8 cellular contexts compared by ENCODE assay signal in genomic region chr5:107670028-107670926, GRCh38. TPM values are rescaled to one million over a fixed set of nuclear protein-coding genes. Genes with fewer than 3 reads are reported as not detected.
DNase-seq lines count a peak whose midpoint lies in the region; TF ChIP-seq lines count a peak whose summit lies in the region.

No MANE protein-coding gene starts in this region.

- peak overlapping the region; percentile 55 for H2BK15ac ChIP-seq in neuronal stem cell (ENCODE audit: low read length)

- H3K27me3 ChIP-seq in neuronal stem cell (ENCODE audit: control insufficient read depth in 3 of 3, insufficient read depth in 3 of 3, low read depth in 1 of 3, low read length in 3 of 3): no peaks in the 10 kb centered on the region

- H4K91ac ChIP-seq in neuronal stem cell (ENCODE audit: low read depth, low read length, poor library complexity): peak overlapping the region; percentile 44

- peaks cover under 1 to 14% of the 10 kb centered on the region in 2 donors for H3K4me1 ChIP-seq in neuronal stem cell (ENCODE audit: control insufficient read depth in 2 of 2, insufficient read depth in 1 of 2, low read depth in 1 of 2, low read length in 2 of 2)

- H3K4ac ChIP-seq in neuronal stem cell (ENCODE audit: low read length): no peak overlapping the region

- H2AFZ ChIP-seq in neuronal stem cell (ENCODE audit: low read length): peak overlapping the region; percentile 87

- DNase-seq in SHP77 (lab: John Stamatoyannopoulos, UW) (peak; percentile 33 to 66), SHP77 treated with DMSO at 0.1 percent for 48 hours (lab: John Stamatoyannopoulos, UW) (no peak), HT1080 (ENCODE audit: low read depth) (peak; percentile 6), fibroblast of pulmonary artery (ENCODE audit: low read depth) (peak; percentile 34), neuronal stem cell (ENCODE audit: low spot score) (no peak), NOMO-1 treated with dmso at 0.1 percent for 144 hours (lab: John Stamatoyannopoulos, UW; ENCODE audit: unreplicated experiment) (no peak), mucosa of gallbladder (ENCODE audit: low spot score) (no peak)

- peak overlapping the region; percentile 68 for H3K4me3 ChIP-seq in WI38 (ENCODE audit: low read depth, low read length)
- H3K4me3 ChIP-seq in fibroblast of pulmonary artery (replicated peaks; ENCODE audit: low read depth, low read length): peak overlapping the region; percentile 87
- H3K4me3 ChIP-seq in neuronal stem cell (ENCODE audit: low read length in 2 of 2): peak overlapping the region; percentile 89 to 95

- H2BK5ac ChIP-seq in neuronal stem cell (ENCODE audit: low read length): peak overlapping the region; percentile 100

- whole genome bisulfite sequencing in neuronal stem cell (ENCODE audit: extremely low coverage in 2 of 2, insufficient read length in 2 of 2, insufficient replicate concordance in 1 of 2), 2 donors: no CpG with 5 or more reads among the region's 79 CpGs

- peak overlapping the region; percentile 30 for H3K4me2 ChIP-seq in neuronal stem cell (ENCODE audit: insufficient read depth, low read length, poor library complexity, severe bottlenecking)

- no peaks in the 10 kb centered on the region for H3K9me3 ChIP-seq in neuronal stem cell (replicated peaks in 1 of 2; ENCODE audit: control insufficient read depth in 2 of 2, insufficient read depth in 1 of 2, low read depth in 1 of 2, low read length in 2 of 2)

- no peak for TF ChIP-seq CTCF in WI38 (IDR thresholded peaks at IDR 0.05; ENCODE audit: low read depth, low read length)
- TF ChIP-seq CTCF in fibroblast of pulmonary artery (IDR thresholded peaks at IDR 0.05; ENCODE audit: low read length, missing control alignments): no peak

- no peaks in the 10 kb centered on the region for H3K79me1 ChIP-seq in neuronal stem cell (ENCODE audit: low read depth, low read length)

- H4K8ac ChIP-seq in neuronal stem cell (ENCODE audit: low read depth, low read length): no peak overlapping the region

- H2AK5ac ChIP-seq in neuronal stem cell (ENCODE audit: low read depth, low read length): peak overlapping the region; percentile 90

- H3K27ac ChIP-seq in neuronal stem cell (replicated peaks; ENCODE audit: low read length): peak overlapping the region; percentile 97

- H3K18ac ChIP-seq in neuronal stem cell (ENCODE audit: low read length): peak overlapping the region; percentile 99

- peak overlapping the region; percentile 82 for H3K23ac ChIP-seq in neuronal stem cell (ENCODE audit: low read depth, low read length, poor library complexity)

- peak overlapping the region; percentile 92 for H2BK120ac ChIP-seq in neuronal stem cell (ENCODE audit: low read depth, low read length)

- no peak overlapping the region for H2BK12ac ChIP-seq in neuronal stem cell (ENCODE audit: low read length)

- H3K36me3 ChIP-seq in neuronal stem cell (replicated peaks in 1 of 2; ENCODE audit: control insufficient read depth in 2 of 2, insufficient read depth in 2 of 2, low read length in 2 of 2): peaks cover 0 to 19% of the 10 kb centered on the region in 2 donors

- H3K14ac ChIP-seq in neuronal stem cell (ENCODE audit: low read length): peak overlapping the region; percentile 63

- H3K9ac ChIP-seq in neuronal stem cell (ENCODE audit: low read depth, low read length, poor library complexity): peak overlapping the region; percentile 96

RNA-seq across cellular contexts. Expression of gene EFNA5, which starts 0.5 kb away (rescaled TPM):
- 4.0 and 4.1 TPM in 2 replicates for total RNA-seq in HT1080 (2014; rRNA removed; shearing (Covaris generic))
- polyA plus RNA-seq in HT1080 (2015; cell fraction: cytosol; rRNA removed): 5.7 and 6.5 TPM in 2 replicates
- 13.7 and 15.3 TPM in 2 replicates for polyA plus RNA-seq in HT1080 (2015; cell fraction: nucleus; rRNA removed)
- 128 TPM for polyA plus RNA-seq in neuronal stem cell (2013, experiment 1 of 2)
- polyA plus RNA-seq in neuronal stem cell (2013, experiment 2 of 2): 138 TPM
- total RNA-seq in mucosa of gallbladder: 27.9 TPM

Comparison
In these comparisons a context has a peak if more than half of its experiments do, and no peak if none do; other contexts are left out.
1. DNase-seq: peak in SHP77 (2 of 2), HT1080 (single experiment) and fibroblast of pulmonary artery (single experiment); none in SHP77 treated with DMSO at 0.1 percent for 48 hours (single experiment), neuronal stem cell (single experiment), NOMO-1 treated with dmso at 0.1 percent for 144 hours (single experiment) and mucosa of gallbladder (single experiment).
2. Peak in every context shown above with its lines, with median percentiles within 50 percentile points of each other: H3K4me3 ChIP-seq.